In the genomic region with DNA sequence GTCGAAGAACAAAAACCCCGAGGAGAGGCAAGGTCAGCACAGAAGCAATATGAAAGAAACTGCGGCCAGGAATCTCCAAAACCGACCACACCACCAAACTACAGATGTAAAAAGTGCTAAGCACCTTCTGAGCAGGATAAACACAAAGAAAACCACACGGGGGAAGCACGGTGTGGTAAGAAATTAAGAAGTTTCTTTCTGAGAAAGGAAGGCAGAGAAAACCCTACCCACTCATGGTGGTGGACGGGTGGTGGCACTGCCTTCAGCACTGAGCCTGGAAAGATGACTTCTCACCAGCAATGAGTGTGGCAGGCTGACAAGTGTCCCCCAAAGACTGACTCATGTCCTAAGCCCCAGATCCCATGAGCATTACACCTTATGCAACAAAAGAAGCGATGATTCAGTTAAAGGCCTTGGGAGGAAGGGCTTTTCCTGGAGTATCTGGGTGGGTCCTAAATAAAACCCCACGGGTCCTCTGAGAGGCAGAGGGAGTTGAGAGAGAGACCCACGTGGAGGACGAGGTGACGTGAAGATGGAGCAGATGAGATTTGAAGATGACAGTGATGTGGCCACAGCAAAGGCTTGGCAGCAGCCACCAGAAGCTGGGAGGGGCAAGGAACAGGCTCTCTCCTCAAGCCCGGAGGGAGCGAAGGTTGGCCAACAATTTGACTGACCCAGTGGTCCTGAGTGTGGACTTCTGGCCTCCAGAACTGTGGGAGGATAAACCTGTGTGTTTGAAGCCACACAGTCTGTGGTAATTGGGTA, we compare ENCODE assay signal across 8 cellular contexts.
A peak's percentile ranks its signal among the peaks of the same experiment; 100 is the strongest.
DNase-seq lines count a peak whose midpoint lies in the region; ATAC-seq, FAIRE-seq and TF ChIP-seq lines count a peak whose summit lies in the region.

No MANE protein-coding gene starts in this region.

- BruUV-seq in IMR-90 (replicated peaks; lab: Mats Ljungman, UMichigan), result no TSS peak

- peaks cover 16% of the 10 kb centered on the region for H3K36me3 Mint-ChIP-seq in type B pancreatic cell

- H3K9me3 Mint-ChIP-seq in type B pancreatic cell, result no peaks in the 10 kb centered on the region

- peak overlapping the region; percentile 46 for H3K14ac ChIP-seq in IMR-90 (replicated peaks; ENCODE audit: low read depth, low read length)

- H2AK5ac ChIP-seq in IMR-90 (ENCODE audit: low read depth, low read length), result no peak overlapping the region; the same call in 1 of the 2 replicates

- H3K27me3 ChIP-seq in IMR-90 (ENCODE audit: control insufficient read depth, insufficient read depth, low read length), result no peaks in the 10 kb centered on the region
- H3K27me3 ChIP-seq in prostate gland (replicated peaks; ENCODE audit: insufficient read depth), result no peaks in the 10 kb centered on the region

- TF ChIP-seq POLR2A in IMR-90 (IDR thresholded peaks at IDR 0.05; ENCODE audit: low read depth, low read length), result no peak
- no peak for TF ChIP-seq POLR2A in prostate gland (IDR thresholded peaks at IDR 0.05)

- H3K4me1 ChIP-seq in IMR-90 (ENCODE audit: control insufficient read depth, insufficient read depth, low read length) (peaks cover 5% of the 10 kb centered on the region), prostate gland (replicated peaks) (peaks cover 8% of the 10 kb centered on the region)

- H3K4ac ChIP-seq in IMR-90 (ENCODE audit: low read depth, low read length), result peak overlapping the region; percentile 5; the same call in 1 of the 2 replicates

- WGBS in IMR-90 (ENCODE audit: extremely low coverage in 2 of 2, insufficient read length in 1 of 2), 2 experiments, result 73% methylated on average over 6 of the region's 14 CpGs; no CpG with 5 or more reads in 1 of the 2 experiments
- WGBS in prostate gland, result 84% methylated on average over 14 of the region's 14 CpGs

- no peaks in the 10 kb centered on the region for H3K9me3 ChIP-seq in IMR-90 (ENCODE audit: control insufficient read depth, insufficient read depth, low read length)
- H3K9me3 ChIP-seq in prostate gland, result no peaks in the 10 kb centered on the region

- no peak overlapping the region for H3K27ac ChIP-seq in IMR-90 (ENCODE audit: insufficient read depth, low read length)
- H3K27ac ChIP-seq in prostate gland, result no peak overlapping the region

- H3K36me3 ChIP-seq in IMR-90 (ENCODE audit: control insufficient read depth, insufficient read depth, low read length), result peaks cover 53% of the 10 kb centered on the region
- H3K36me3 ChIP-seq in prostate gland, result peaks cover 0 to 18% of the 10 kb centered on the region in 2 donors

- H2AFZ ChIP-seq in IMR-90 (replicated peaks; ENCODE audit: low read length, poor library complexity), result no peak overlapping the region

- H4K20me1 ChIP-seq in IMR-90 (ENCODE audit: insufficient read depth, low read length), result peaks cover 12% of the 10 kb centered on the region; the same call in 1 of the 2 replicates

- no peak overlapping the region for H2BK5ac ChIP-seq in IMR-90 (ENCODE audit: low read depth, low read length, poor library complexity, severe bottlenecking)

- H3K4me2 ChIP-seq in IMR-90 (ENCODE audit: low read depth, low read length), result no peak overlapping the region

- no peak overlapping the region for H2BK120ac ChIP-seq in IMR-90 (ENCODE audit: low read depth, low read length)

- TF ChIP-seq CTCF in GM20000 (IDR thresholded peaks at IDR 0.05; ENCODE audit: extremely low read depth, missing control alignments), result no peak
- no peak for TF ChIP-seq CTCF in IMR-90 (conservative IDR thresholded peaks at IDR 0.05; ENCODE audit: low read depth, low read length)
- no peak for TF ChIP-seq CTCF in type B pancreatic cell (conservative IDR thresholded peaks at IDR 0.05)
- no peak for TF ChIP-seq CTCF in D721Med (IDR thresholded peaks at IDR 0.05; ENCODE audit: insufficient read depth, missing control alignments)
- TF ChIP-seq CTCF in prostate gland (IDR thresholded peaks at IDR 0.05), result no peak

- no peak overlapping the region for H4K5ac ChIP-seq in IMR-90 (ENCODE audit: low read depth, low read length)

- no peaks in the 10 kb centered on the region for H3K4me1 Mint-ChIP-seq in type B pancreatic cell (ENCODE audit: unreplicated experiment)

- H3K9ac ChIP-seq in IMR-90 (ENCODE audit: low read depth, low read length), result no peak overlapping the region

- ATAC-seq in IMR-90 (ENCODE audit: low read depth), result no peak

- no peak overlapping the region for H4K91ac ChIP-seq in IMR-90 (ENCODE audit: insufficient read depth, low read depth, low read length)

- intact Hi-C loops in IMR-90 (cut with micrococcal nuclease) (no loop called here), prostate gland (cut with DNase I) (no loop called here)

- peak; percentile 47 for DNase-seq in GM20000 (ENCODE audit: low spot score)
- peak; percentile 52 for DNase-seq in IMR-90
- DNase-seq in astrocyte of the hippocampus (ENCODE audit: low read depth, low spot score), result peak; percentile 73
- DNase-seq in stimulated activated CD8-positive, alpha-beta memory T cell treated with anti-CD3 and anti-CD28 coated beads, Interleukin-12 subunit alpha, Interleukin-12 subunit beta, amount 100 ng/mL, for 24 hours (ENCODE audit: extremely low read depth), result peak; percentile 15
- DNase-seq in NCI-H82 treated with DMSO at 0.1 percent for 48 hours (lab: John Stamatoyannopoulos, UW; ENCODE audit: unreplicated experiment), result no peak
- no peak for DNase-seq in type B pancreatic cell (ENCODE audit: extremely low spot score, unreplicated experiment)
- no peak for DNase-seq in D721Med (ENCODE audit: insufficient read length, low spot score)
- no peak for DNase-seq in prostate gland (ENCODE audit: low spot score)

- no peak overlapping the region for H3K18ac ChIP-seq in IMR-90 (ENCODE audit: low read depth, low read length)

- H3K23ac ChIP-seq in IMR-90 (ENCODE audit: low read depth, low read length), result 0 out of 2 replicates have a peak overlapping the region, but pooled peaks have one; percentile 13

- CTCF ChIA-PET in IMR-90 (lab: Yijun Ruan, JAX), result no interaction called here

- H2BK15ac ChIP-seq in IMR-90 (ENCODE audit: low read depth, low read length), result no peak overlapping the region

- no peak overlapping the region for H4K8ac ChIP-seq in IMR-90 (ENCODE audit: low read depth in 2 of 2, low read length in 2 of 2)

- H3K9me1 ChIP-seq in IMR-90 (ENCODE audit: insufficient read depth, low read length), result peaks cover 36% of the 10 kb centered on the region

- FAIRE-seq in D721Med (lab: Jason Lieb, UNC), result no peak

- in situ Hi-C loops in IMR-90 (cut with MboI; ENCODE audit: low sequenced_read_pairs), result no loop called here

- no peak for TF ChIP-seq RAD21 in IMR-90 (IDR thresholded peaks at IDR 0.05; ENCODE audit: low read length)

- dilution Hi-C loops in IMR-90 (cut with HindIII; ENCODE audit: low sequenced_read_pairs, unreplicated experiment), result no loop called here

- H2AK9ac ChIP-seq in IMR-90 (replicated peaks; ENCODE audit: low read depth, low read length, poor library complexity), result peak overlapping the region; percentile 20

- no peak overlapping the region for H2BK20ac ChIP-seq in IMR-90 (ENCODE audit: low read depth, low read length)

- H3K27me3 Mint-ChIP-seq in type B pancreatic cell, result no peaks in the 10 kb centered on the region

- H3K27ac Mint-ChIP-seq in type B pancreatic cell, result no peak overlapping the region

- POLR2A ChIA-PET in IMR-90 (lab: Charles Lee; ENCODE audit: unreplicated experiment), result no interaction called here

- H3K4me3 ChIP-seq in IMR-90 (ENCODE audit: insufficient read depth, low read depth, low read length) (no peak overlapping the region), prostate gland (no peak overlapping the region)

- H3K56ac ChIP-seq in IMR-90 (ENCODE audit: extremely low read depth, insufficient read depth, low read length), result no peak overlapping the region

- H3K4me3 Mint-ChIP-seq in type B pancreatic cell, result no peak overlapping the region

- H3K79me1 ChIP-seq in IMR-90 (ENCODE audit: low read depth in 1 of 2, low read length in 2 of 2), result peaks cover 12 to 53% of the 10 kb centered on the region in 2 experiments; a peak in 3 of 4 replicates

TF ChIP-seq in IMR-90, 13 proteins besides CTCF, POLR2A, EP300 and RAD21:
- TF ChIP-seq FOS (IDR thresholded peaks at IDR 0.05; ENCODE audit: low read depth, low read length) (0 out of 2 replicates have a peak, but pooled peaks have one; percentile 7), NFE2L2 (IDR thresholded peaks at IDR 0.05; ENCODE audit: low read depth, low read length) (no peak), MAZ (IDR thresholded peaks at IDR 0.05; ENCODE audit: borderline replicate concordance, low read depth, low read length) (no peak), CEBPB (IDR thresholded peaks at IDR 0.05; ENCODE audit: low read depth, low read length) (peak; percentile 53; the same call in 1 of the 2 replicates)
TF ChIP-seq in IMR-90: peak in this region for 2.

Comparison
In these comparisons a context has a peak if more than half of its experiments do, and no peak if none do; other contexts are left out.
1. DNase-seq: peak in GM20000 (single experiment), IMR-90 (single experiment), astrocyte of the hippocampus (single experiment) and stimulated activated CD8-positive, alpha-beta memory T cell treated with anti-CD3 and anti-CD28 coated beads, Interleukin-12 subunit alpha, Interleukin-12 subunit beta, amount 100 ng/mL, for 24 hours (single experiment); none in NCI-H82 treated with DMSO at 0.1 percent for 48 hours (single experiment), type B pancreatic cell (single experiment), D721Med (single experiment) and prostate gland (single experiment).